In the genomic region with DNA sequence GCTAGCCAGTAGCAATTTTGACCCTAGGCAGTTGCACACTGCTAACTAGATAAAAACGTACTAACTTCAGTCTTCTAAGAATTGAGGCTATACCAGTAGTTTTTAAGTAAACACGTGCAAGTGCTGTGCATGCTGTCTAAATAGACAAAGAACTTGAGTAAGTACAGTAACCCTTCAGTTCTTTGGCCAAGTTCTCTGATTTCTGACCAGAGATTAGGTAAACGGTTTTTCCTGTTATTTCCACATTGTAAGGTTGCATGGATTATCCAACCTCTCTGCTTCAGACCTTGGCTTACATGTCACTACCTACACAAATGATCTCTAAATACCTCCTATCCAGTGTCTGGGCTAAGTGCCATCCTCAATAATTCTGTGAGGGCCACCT, we compare ENCODE assay signal across 8 cellular contexts. TPM values are rescaled to one million over a fixed set of nuclear protein-coding genes. Genes with fewer than 3 reads are reported as not detected.
DNase-seq lines count a peak whose midpoint lies in the region; ATAC-seq, FAIRE-seq and TF ChIP-seq lines count a peak whose summit lies in the region.

No MANE protein-coding gene starts in this region.

- peak overlapping the region in 1 of 2 donors; percentile 58 for H3K9ac ChIP-seq in liver (ENCODE audit: low read depth in 1 of 2, low read length in 2 of 2)

- intact Hi-C loops in activated naive CD4-positive, alpha-beta T cell treated with anti-CD3 and anti-CD28 coated beads for 36 hours (cut with micrococcal nuclease) = loop anchor here (1.0 to 10.0 kb wide), 11 partner anchors 171 to 637 kb away; a partner anchor contains a TSS
- intact Hi-C loops in transverse colon (cut with DNase I; ENCODE audit: low total_unique reads) = loop anchor here (5.0 kb wide), 1 partner anchor 590 kb away; no protein-coding TSS in a partner anchor

- no peak for TF ChIP-seq CTCF in liver (IDR thresholded peaks at IDR 0.05; ENCODE audit: low read depth, low read length, missing input control)
- peak in 2 of 5 experiments; percentile 5 to 8 for TF ChIP-seq CTCF in transverse colon (IDR thresholded peaks at IDR 0.05)

- H3K27me3 ChIP-seq in liver (ENCODE audit: control insufficient read depth in 4 of 4, insufficient read depth in 4 of 4, low read length in 3 of 4) (no peaks in the 10 kb centered on the region), transverse colon (no peaks in the 10 kb centered on the region)

- peaks cover 3 to 26% (median 20%) of the 10 kb centered on the region in 4 donors for H3K4me1 ChIP-seq in liver (ENCODE audit: control insufficient read depth in 4 of 4, insufficient read depth in 4 of 4, low read length in 3 of 4)
- H3K4me1 ChIP-seq in transverse colon = peaks cover 14 to 30% (median 21%) of the 10 kb centered on the region in 4 donors

- no peaks in the 10 kb centered on the region for H3K36me3 ChIP-seq in liver (ENCODE audit: control insufficient read depth in 4 of 4, insufficient read depth in 3 of 4, low read depth in 1 of 4, low read length in 3 of 4)
- H3K36me3 ChIP-seq in transverse colon = no peaks in the 10 kb centered on the region

- no peaks in the 10 kb centered on the region for H3K36me3 Mint-ChIP-seq in activated naive CD4-positive, alpha-beta T cell treated with anti-CD3 and anti-CD28 coated beads for 36 hours (ENCODE audit: low read depth)

- H3K9me3 ChIP-seq in liver (ENCODE audit: control insufficient read depth in 4 of 4, low read length in 3 of 4) (no peaks in the 10 kb centered on the region), transverse colon (no peaks in the 10 kb centered on the region)

- no peak overlapping the region for H3K27ac Mint-ChIP-seq in activated naive CD4-positive, alpha-beta T cell treated with anti-CD3 and anti-CD28 coated beads for 36 hours

- peak overlapping the region; percentile 83 for H3K4me3 Mint-ChIP-seq in activated naive CD4-positive, alpha-beta T cell treated with anti-CD3 and anti-CD28 coated beads for 36 hours

- no peak for TF ChIP-seq EP300 in transverse colon (IDR thresholded peaks at IDR 0.05; ENCODE audit: low read depth)

- H3K27ac ChIP-seq in liver (ENCODE audit: low read depth in 1 of 2, low read length in 2 of 2) (peak overlapping the region; percentile 84 to 86), transverse colon (peak overlapping the region; percentile 91 to 98 (median 93))

- DNase-seq in activated naive CD4-positive, alpha-beta T cell treated with anti-CD3 and anti-CD28 coated beads for 36 hours = no peak
- no peak for DNase-seq in activated naive CD4-positive, alpha-beta T cell (lab: John Stamatoyannopoulos, UW)
- DNase-seq in amniotic epithelial cell (ENCODE audit: low read depth) (peak; percentile 48), transverse colon (no peak), H54 (ENCODE audit: insufficient read length, low spot score) (no peak), NCI-H146 (lab: John Stamatoyannopoulos, UW) (no peak)

- H3K27me3 Mint-ChIP-seq in activated naive CD4-positive, alpha-beta T cell treated with anti-CD3 and anti-CD28 coated beads for 36 hours (ENCODE audit: low read depth) = no peaks in the 10 kb centered on the region

- H3K4me3 ChIP-seq in liver (ENCODE audit: low read depth in 1 of 3, low read length in 3 of 3) (peak overlapping the region in 2 of 3 donors; percentile 93 to 96), transverse colon (peak overlapping the region in 3 of 4 donors; percentile 78 to 95 (median 88))

- no peaks in the 10 kb centered on the region for H3K9me3 Mint-ChIP-seq in activated naive CD4-positive, alpha-beta T cell treated with anti-CD3 and anti-CD28 coated beads for 36 hours

- WGBS in liver = 1% methylated on average over 3 of the region's 3 CpGs
- WGBS in transverse colon (ENCODE audit: low coverage in 1 of 2), 2 donors = 0 to 4% methylated on average over 2 to 3 of the region's 3 CpGs

- ATAC-seq in GM18519 (IDR thresholded peaks at IDR 0.05; ENCODE audit: low FRiP score, unreplicated experiment) = no peak

- CTCF ChIA-PET in activated naive CD4-positive, alpha-beta T cell treated with anti-CD3 and anti-CD28 coated beads for 36 hours (lab: Charles Lee) = interaction anchor here (0.6 to 4.1 kb wide), 36 partner anchors 9 to 622 kb away, joined by 3 to 71 read pairs (median 6); a partner anchor contains a TSS

- TF ChIP-seq POLR2A in transverse colon (IDR thresholded peaks at IDR 0.05) (no peak), H54 (IDR thresholded peaks at IDR 0.05; ENCODE audit: low read depth, low read length) (no peak)

- peak; percentile 0 to 2 for TF ChIP-seq RAD21 in liver (IDR thresholded peaks at IDR 0.05)

- peaks cover 20% of the 10 kb centered on the region for H3K4me1 Mint-ChIP-seq in activated naive CD4-positive, alpha-beta T cell treated with anti-CD3 and anti-CD28 coated beads for 36 hours (ENCODE audit: low read depth)

- in situ Hi-C loops in transverse colon (cut with MboI; ENCODE audit: low pct_ligation_motif_present in 1 of 4, low pct_unique_long_range_greater_than_20kb in 1 of 4, low sequenced_read_pairs in 3 of 4) = loop anchor here (5.0 to 10.0 kb wide), 3 partner anchors 163 to 253 kb away; no protein-coding TSS in a partner anchor

- FAIRE-seq in H54 (lab: Jason Lieb, UNC) = no peak

TF ChIP-seq in liver, 16 proteins besides CTCF, POLR2A, EP300 and RAD21:
- TF ChIP-seq HNF4A (conservative IDR thresholded peaks at IDR 0.05) = no peak
- TF ChIP-seq JUND (IDR thresholded peaks at IDR 0.05) = no peak
- no peak for TF ChIP-seq NR2F2 (IDR thresholded peaks at IDR 0.05)
- TF ChIP-seq FOXA2 (IDR thresholded peaks at IDR 0.05) = no peak
- TF ChIP-seq RXRA (IDR thresholded peaks at IDR 0.05) = no peak
- TF ChIP-seq, protein P1, sequence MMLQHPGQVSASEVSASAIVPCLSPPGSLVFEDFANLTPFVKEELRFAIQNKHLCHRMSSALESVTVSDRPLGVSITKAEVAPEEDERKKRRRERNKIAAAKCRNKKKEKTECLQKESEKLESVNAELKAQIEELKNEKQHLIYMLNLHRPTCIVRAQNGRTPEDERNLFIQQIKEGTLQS (IDR thresholded peaks at IDR 0.05) = no peak
- TF ChIP-seq SP1 (IDR thresholded peaks at IDR 0.05) = no peak

RNA-seq across cellular contexts. Expression of a gene that starts 0.9 kb away (rescaled TPM):
- 1 to 10 TPM; 1.8 to 2.5 TPM for total RNA-seq in activated naive CD4-positive, alpha-beta T cell treated with anti-CD3 and anti-CD28 coated beads for 36 hours
- total RNA-seq in liver (1 to 10 TPM; 3.7 to 7.6 TPM), transverse colon (1 to 10 TPM; 3.0 to 10.0 (median 5.9) TPM)
- 1 to 10 TPM in 1 of 2 donors, under 1 TPM in 1; 0.93 to 1.9 TPM for polyA plus RNA-seq in liver
